In genomic region chr19:46381346-46381745, GRCh38 we compare ENCODE assay signal across 26 cellular contexts. TPM values are rescaled to one million over a fixed set of nuclear protein-coding genes. Genes with fewer than 3 reads are reported as not detected.
"Had no signal": no experiment of that assay in that cellular context is flagged by ENCODE, and none has a peak within 500 bp of the region (broad histone marks: within the 10 kb centered on the region; RNA-seq: fewer than 3 reads in every experiment).

No MANE protein-coding gene starts in this region.

- H3K4me3 Mint-ChIP-seq: dendritic cell treated with granulocyte-macrophage colony-stimulating factor and Interleukin-4, amounts not matched to agents 40 ng/mL and 50 ng/mL, for 4 days; endodermal cell; immature natural killer cell; nephron; T-helper 1 cell treated with Interleukin-12 subunit alpha and Interleukin-12 subunit beta and Interleukin-4 antibody, amounts not matched to agents 30 μg/mL and 1 μg/mL, for 36 hours had no signal

- H3K4me1 ChIP-seq: foreskin keratinocyte, lower lobe of right lung, upper lobe of left lung had no signal

- H3K4me3 ChIP-seq: heart left ventricle, lower lobe of right lung, SK-N-MC, testis, upper lobe of left lung had no signal

- ATAC-seq: activated CD4-positive, CD25-positive, alpha-beta regulatory T cell treated with anti-CD3 and anti-CD28 coated beads, Interleukin-2, amount 50 U/mL, for 24 hours; activated naive CD4-positive, alpha-beta T cell treated with anti-CD3 and anti-CD28 coated beads, Interleukin-2, amount 50 U/mL, for 72 hours; esophagus mucosa; foreskin keratinocyte; heart left ventricle; lower lobe of right lung had no signal

- H3K27ac Mint-ChIP-seq: dendritic cell treated with granulocyte-macrophage colony-stimulating factor and Interleukin-4, amounts not matched to agents 40 ng/mL and 50 ng/mL, for 4 days; endodermal cell; T-helper 1 cell treated with Interleukin-12 subunit alpha and Interleukin-12 subunit beta and Interleukin-4 antibody, amounts not matched to agents 30 μg/mL and 1 μg/mL, for 36 hours had no signal

- H3K4me1 Mint-ChIP-seq: endodermal cell had no signal

- H3K27me3 Mint-ChIP-seq: dendritic cell treated with granulocyte-macrophage colony-stimulating factor and Interleukin-4, amounts not matched to agents 40 ng/mL and 50 ng/mL, for 4 days had no signal

- H3K27me3 ChIP-seq: brain microvascular endothelial cell, foreskin keratinocyte, heart left ventricle, testis, upper lobe of left lung had no signal

- H3K9me3 ChIP-seq: heart left ventricle, lower lobe of right lung, testis, upper lobe of left lung had no signal

- H3K9me3 Mint-ChIP-seq: activated naive CD4-positive, alpha-beta T cell treated with anti-CD3 and anti-CD28 coated beads, Interleukin-2, amount 50 U/mL, for 72 hours; dendritic cell treated with granulocyte-macrophage colony-stimulating factor and Interleukin-4, amounts not matched to agents 40 ng/mL and 50 ng/mL, for 4 days; endodermal cell; immature natural killer cell; T-helper 1 cell treated with Interleukin-12 subunit alpha and Interleukin-12 subunit beta and Interleukin-4 antibody, amounts not matched to agents 30 μg/mL and 1 μg/mL, for 36 hours had no signal

- DNase-seq: activated CD4-positive, alpha-beta T cell treated with anti-CD3 and anti-CD28 coated beads for 48 hours; activated CD4-positive, alpha-beta T cell treated with anti-CD3 and anti-CD28 coated beads, Interleukin-2, amount 50 U/mL, for 48 hours; activated CD8-positive, alpha-beta memory T cell treated with anti-CD3 and anti-CD28 coated beads for 24 hours; activated effector memory CD4-positive, alpha-beta T cell treated with anti-CD3 and anti-CD28 coated beads, Interleukin-2, amount 50 U/mL, for 16 hours; brain microvascular endothelial cell; caudate nucleus; endodermal cell; foreskin keratinocyte; hypothalamus; immature natural killer cell; lower lobe of right lung; mesendoderm; stimulated activated CD4-positive, alpha-beta T cell treated with anti-CD3 and anti-CD28 coated beads, Interleukin-4, amount 100 ng/mL, for 1 hour; stimulated activated naive CD4-positive, alpha-beta T cell; T-helper 9 cell; testis had no signal

- H3K27ac ChIP-seq: brain microvascular endothelial cell, foreskin keratinocyte, lower lobe of right lung, SK-N-MC, testis, upper lobe of left lung, VCaP had no signal

RNA-seq across cellular contexts. Expression of gene CCDC8, which starts 32.0 kb away (rescaled TPM):
- total RNA-seq: activated naive CD4-positive, alpha-beta T cell treated with anti-CD3 and anti-CD28 coated beads, Interleukin-2, amount 50 U/mL, for 72 hours had no signal
- polyA plus RNA-seq: immature natural killer cell had no signal

RNA-seq across cellular contexts. Expression of gene PNMA8C, which starts 47.4 kb away (rescaled TPM):
- total RNA-seq: activated naive CD4-positive, alpha-beta T cell treated with anti-CD3 and anti-CD28 coated beads, Interleukin-2, amount 50 U/mL, for 72 hours; esophagus mucosa; foreskin keratinocyte had no signal
- polyA plus RNA-seq: foreskin keratinocyte had no signal
